ENCODE assay signal across 9 cellular contexts in the genomic region with DNA sequence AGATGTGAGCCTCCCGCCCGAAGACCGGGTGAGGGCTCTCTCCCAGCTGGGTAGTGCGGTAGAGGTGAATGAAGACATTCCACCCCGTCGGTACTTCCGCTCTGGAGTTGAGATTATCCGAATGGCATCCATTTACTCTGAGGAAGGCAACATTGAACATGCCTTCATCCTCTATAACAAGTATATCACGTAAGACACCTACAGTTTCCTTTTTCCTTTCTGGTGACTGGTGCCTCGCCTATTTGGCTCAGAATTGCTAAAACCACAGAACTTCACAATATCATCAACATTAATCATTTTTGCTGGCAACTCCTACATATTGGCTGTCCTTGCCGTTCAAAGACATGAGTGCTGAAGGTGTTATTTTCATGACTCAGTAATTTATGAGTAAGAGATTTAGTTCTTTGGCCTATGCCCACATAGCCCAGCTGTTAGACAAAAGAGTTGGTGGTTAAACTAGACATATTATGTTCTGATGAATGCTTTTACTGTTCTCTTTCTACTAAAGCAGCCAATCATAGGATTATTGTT. TPM values are rescaled to one million over a fixed set of nuclear protein-coding genes. Genes with fewer than 3 reads are reported as not detected.
DNase-seq lines count a peak whose midpoint lies in the region; ATAC-seq and TF ChIP-seq lines count a peak whose summit lies in the region.
"Had no signal": no experiment of that assay in that cellular context is flagged by ENCODE, and none has a peak within 500 bp of the region (broad histone marks: within the 10 kb centered on the region; RNA-seq: fewer than 3 reads in every experiment).

No MANE protein-coding gene starts in this region.

- peak overlapping the region; percentile 96 for H3K4me3 Mint-ChIP-seq in stimulated activated effector memory CD8-positive, alpha-beta T cell treated with anti-CD3 and anti-CD28 coated beads, Interleukin-12 subunit alpha, Interleukin-12 subunit beta, amount 100 ng/mL, for 72 hours

- peaks cover 53% of the 10 kb centered on the region for H3K4me1 Mint-ChIP-seq in stimulated activated effector memory CD8-positive, alpha-beta T cell treated with anti-CD3 and anti-CD28 coated beads, Interleukin-12 subunit alpha, Interleukin-12 subunit beta, amount 100 ng/mL, for 72 hours

- H3K9me3 Mint-ChIP-seq in stimulated activated effector memory CD8-positive, alpha-beta T cell treated with anti-CD3 and anti-CD28 coated beads, Interleukin-12 subunit alpha, Interleukin-12 subunit beta, amount 100 ng/mL, for 72 hours = no peaks in the 10 kb centered on the region

- no peak for DNase-seq in activated CD4-positive, CD25-positive, alpha-beta regulatory T cell treated with anti-CD3 and anti-CD28 coated beads, Interleukin-2, amount 50 U/mL, for 72 hours
- DNase-seq in activated T-cell treated with anti-CD3 and anti-CD28 coated beads for 48 hours (ENCODE audit: low read depth) (peak; percentile 8), foreskin keratinocyte (peak; percentile 99), GDM1 (lab: John Stamatoyannopoulos, UW) (no peak), DMS 273 treated with DMSO at 0.1 percent for 48 hours (lab: John Stamatoyannopoulos, UW) (no peak)
- peak; percentile 20 to 75 for DNase-seq in stimulated activated effector memory CD8-positive, alpha-beta T cell treated with anti-CD3 and anti-CD28 coated beads, Interleukin-12 subunit alpha, Interleukin-12 subunit beta, amount 100 ng/mL, for 72 hours (ENCODE audit: low spot score in 2 of 2)

- peaks cover 55% of the 10 kb centered on the region for H3K36me3 Mint-ChIP-seq in stimulated activated effector memory CD8-positive, alpha-beta T cell treated with anti-CD3 and anti-CD28 coated beads, Interleukin-12 subunit alpha, Interleukin-12 subunit beta, amount 100 ng/mL, for 72 hours

- TF ChIP-seq CTCF in foreskin keratinocyte (conservative IDR thresholded peaks at IDR 0.05) = no peak

- peak overlapping the region; percentile 98 for H3K27ac Mint-ChIP-seq in stimulated activated effector memory CD8-positive, alpha-beta T cell treated with anti-CD3 and anti-CD28 coated beads, Interleukin-12 subunit alpha, Interleukin-12 subunit beta, amount 100 ng/mL, for 72 hours

- no peaks in the 10 kb centered on the region for H3K27me3 ChIP-seq in foreskin keratinocyte
- H3K27me3 ChIP-seq: BLaER1 had no signal

- peaks cover 20% of the 10 kb centered on the region for H3K4me1 ChIP-seq in foreskin keratinocyte

- peak overlapping the region; percentile 83 for H3K27ac ChIP-seq in foreskin keratinocyte
- H3K27ac ChIP-seq: BLaER1 had no signal

- ATAC-seq in activated CD4-positive, CD25-positive, alpha-beta regulatory T cell treated with anti-CD3 and anti-CD28 coated beads, Interleukin-2, amount 50 U/mL, for 24 hours = peak; percentile 90 to 91
- ATAC-seq in foreskin keratinocyte (peak; percentile 87), HG03280 (IDR thresholded peaks at IDR 0.05; ENCODE audit: unreplicated experiment) (no peak)
- peak; percentile 95 for ATAC-seq in stimulated activated effector memory CD8-positive, alpha-beta T cell treated with anti-CD3 and anti-CD28 coated beads, Interleukin-12 subunit alpha, Interleukin-12 subunit beta, amount 100 ng/mL, for 72 hours

RNA-seq across cellular contexts. Expression of a gene that starts 2.2 kb away (rescaled TPM):
- 68.5 and 72.9 TPM in 2 replicates for total RNA-seq in foreskin keratinocyte
- polyA plus RNA-seq in foreskin keratinocyte = 59.5 and 64.0 TPM in 2 replicates

RNA-seq across cellular contexts. Expression of a gene that starts 47.0 kb away (rescaled TPM):
- not detected in 2 replicates for total RNA-seq in foreskin keratinocyte
- not detected in 2 replicates for polyA plus RNA-seq in foreskin keratinocyte

RNA-seq across cellular contexts. Expression of a gene that starts 51.0 kb away (rescaled TPM):
- total RNA-seq in foreskin keratinocyte = 71.0 and 88.9 TPM in 2 replicates
- 64.1 and 73.5 TPM in 2 replicates for polyA plus RNA-seq in foreskin keratinocyte

Comparison
In these comparisons a context has a peak if more than half of its experiments do, and no peak if none do; other contexts are left out.
1. DNase-seq: peak in activated T-cell treated with anti-CD3 and anti-CD28 coated beads for 48 hours (single experiment), foreskin keratinocyte (2 of 2) and stimulated activated effector memory CD8-positive, alpha-beta T cell treated with anti-CD3 and anti-CD28 coated beads, Interleukin-12 subunit alpha, Interleukin-12 subunit beta, amount 100 ng/mL, for 72 hours (2 of 2); none in activated CD4-positive, CD25-positive, alpha-beta regulatory T cell treated with anti-CD3 and anti-CD28 coated beads, Interleukin-2, amount 50 U/mL, for 72 hours (single experiment), GDM1 (single experiment) and DMS 273 treated with DMSO at 0.1 percent for 48 hours (single experiment).